In genomic region chr6:111741177-111741952, GRCh38 we compare ENCODE assay signal across 16 cellular contexts.
DNase-seq lines count a peak whose midpoint lies in the region; ATAC-seq, FAIRE-seq and TF ChIP-seq lines count a peak whose summit lies in the region.
"Had no signal": no experiment of that assay in that cellular context is flagged by ENCODE, and none has a peak within 500 bp of the region (broad histone marks: within the 10 kb centered on the region; RNA-seq: fewer than 3 reads in every experiment).

No MANE protein-coding gene starts in this region.

- in situ Hi-C loops in GM12878 (cut with MboI): loop anchor here (25.0 kb wide), 1 partner anchor 1896 kb away; no protein-coding TSS in a partner anchor

- no peaks in the 10 kb centered on the region for H3K27me3 ChIP-seq in CD4-positive, alpha-beta memory T cell (ENCODE audit: insufficient read depth, low read length)
- H3K27me3 ChIP-seq in GM12878 (replicated peaks in 1 of 2; ENCODE audit: control insufficient read depth in 2 of 2, insufficient read depth in 2 of 2, low read length in 1 of 2) (no peaks in the 10 kb centered on the region), esophagus muscularis mucosa (no peaks in the 10 kb centered on the region)
- H3K27me3 ChIP-seq: breast epithelium, MG63, right atrium auricular region had no signal

- peak; percentile 52 for ATAC-seq in GM18870 (IDR thresholded peaks at IDR 0.05; ENCODE audit: unreplicated experiment)
- ATAC-seq in HG02938 (IDR thresholded peaks at IDR 0.05; ENCODE audit: unreplicated experiment): peak; percentile 55
- peak; percentile 80 for ATAC-seq in GM12878
- ATAC-seq: activated CD4-positive, CD25-positive, alpha-beta regulatory T cell treated with anti-CD3 and anti-CD28 coated beads, Interleukin-2, amount 50 U/mL, for 24 hours had no signal

- no peaks in the 10 kb centered on the region for H3K36me3 ChIP-seq in CD4-positive, alpha-beta memory T cell (ENCODE audit: insufficient read depth, low read length)
- H3K36me3 ChIP-seq in GM12878 (ENCODE audit: control insufficient read depth in 2 of 2, insufficient read depth in 2 of 2, low read length in 1 of 2): peaks cover 2 to 22% of the 10 kb centered on the region in 2 experiments
- H3K36me3 ChIP-seq in esophagus muscularis mucosa: no peaks in the 10 kb centered on the region
- H3K36me3 ChIP-seq: breast epithelium, MG63, right atrium auricular region had no signal

- H3K36me3 Mint-ChIP-seq in CD4-positive, alpha-beta memory T cell: peaks cover 52 to 80% of the 10 kb centered on the region in 2 donors

- H3K27ac ChIP-seq in CD4-positive, alpha-beta memory T cell (ENCODE audit: low read depth, low read length): no peak overlapping the region
- peak overlapping the region; percentile 93 for H3K27ac ChIP-seq in GM12878 (ENCODE audit: control insufficient read depth, insufficient read depth)
- no peak overlapping the region for H3K27ac ChIP-seq in esophagus muscularis mucosa (replicated peaks in 1 of 4)
- H3K27ac ChIP-seq: breast epithelium, PC-9, right atrium auricular region had no signal

- TF ChIP-seq EP300 in GM12878 (IDR thresholded peaks at IDR 0.05; ENCODE audit: borderline replicate concordance in 1 of 2, control insufficient read depth in 1 of 2, low read depth in 2 of 2, low read length in 2 of 2) (peak in 1 of 2 experiments; percentile 59; a peak in 1 of 4 replicates), esophagus muscularis mucosa (IDR thresholded peaks at IDR 0.05) (no peak)

- RAD21 ChIA-PET in GM12878 (lab: Charles Lee; ENCODE audit: unreplicated experiment): interaction anchor here (0.8 to 11.3 kb wide), 13 partner anchors 8 to 251 kb away, joined by 3 to 158 read pairs (median 10); no protein-coding TSS in a partner anchor

- WGBS in GM12878 (ENCODE audit: insufficient coverage, insufficient replicate concordance, low lambda C conversion rate, missing lambda C conversion rate): 15% methylated on average over 5 of the region's 5 CpGs
- 95% methylated on average over 5 of the region's 5 CpGs for WGBS in esophagus muscularis mucosa

- H3K27ac Mint-ChIP-seq in CD4-positive, alpha-beta memory T cell: peak overlapping the region; percentile 77 to 97 (median 86)

- CTCF ChIA-PET in CD4-positive, alpha-beta memory T cell (lab: Charles Lee; ENCODE audit: partially characterized antibody): interaction anchor here (1.0 to 2.0 kb wide), 3 partner anchors 8 to 269 kb away, joined by 3 to 8 read pairs (median 4); no protein-coding TSS in a partner anchor
- CTCF ChIA-PET in GM12878 (lab: Yijun Ruan, JAX): interaction anchor here (0.6 to 4.7 kb wide), 13 partner anchors 8 to 112 kb away, joined by 3 to 43 read pairs (median 5); no protein-coding TSS in a partner anchor

- DNase-seq in CD4-positive, alpha-beta memory T cell: no peak
- DNase-seq in GM12878 (ENCODE audit: low read depth, low spot score) (peak; percentile 94), NCI-H1417 (lab: John Stamatoyannopoulos, UW) (no peak), putamen (ENCODE audit: low spot score) (no peak), GM12892 (ENCODE audit: insufficient read length) (no peak), esophagus muscularis mucosa (ENCODE audit: extremely low spot score) (no peak)
- DNase-seq: MG63; PC-9; stimulated activated CD4-positive, alpha-beta T cell treated with anti-CD3 and anti-CD28 coated beads, Interleukin-4, amount 100 ng/mL, for 1 hour; stimulated activated naive CD4-positive, alpha-beta T cell had no signal

- FAIRE-seq in GM12878 (lab: Jason Lieb, UNC): no peak
- no peak for FAIRE-seq in GM12892 (lab: Jason Lieb, UNC)
- FAIRE-seq: endometrium had no signal

- H3K4me3 Mint-ChIP-seq in CD4-positive, alpha-beta memory T cell: peak overlapping the region in 3 of 8 donors; percentile 10 to 26 (median 24)

- H3K9me3 ChIP-seq in CD4-positive, alpha-beta memory T cell (ENCODE audit: control insufficient read depth in 1 of 2, low read length in 2 of 2): no peaks in the 10 kb centered on the region
- H3K9me3 ChIP-seq in GM12878 (replicated peaks; ENCODE audit: control insufficient read depth, insufficient read depth, low read length): no peaks in the 10 kb centered on the region; the same call in 2 of the 3 replicates
- H3K9me3 ChIP-seq in esophagus muscularis mucosa: no peaks in the 10 kb centered on the region
- H3K9me3 ChIP-seq: breast epithelium, MG63, right atrium auricular region had no signal

- peaks cover 99% of the 10 kb centered on the region for H3K4me1 ChIP-seq in CD4-positive, alpha-beta memory T cell (ENCODE audit: insufficient read depth, low read length)
- peaks cover 64% of the 10 kb centered on the region for H3K4me1 ChIP-seq in GM12878 (ENCODE audit: control insufficient read depth, insufficient read depth, low read length)
- H3K4me1 ChIP-seq in esophagus muscularis mucosa: peaks cover 23 to 43% (median 34%) of the 10 kb centered on the region in 4 donors
- H3K4me1 ChIP-seq: breast epithelium had no signal

- peaks cover 80 to 100% (median 91%) of the 10 kb centered on the region in 4 donors for H3K4me1 Mint-ChIP-seq in CD4-positive, alpha-beta memory T cell

- 0 out of 6 replicates have a peak, but pooled peaks of 1 of the 3 experiments have one; percentile 3 for TF ChIP-seq CTCF in GM12878 (IDR thresholded peaks at IDR 0.05 in 2 of 3, conservative IDR thresholded peaks at IDR 0.05 in 1 of 3; ENCODE audit: control insufficient read depth in 2 of 3, extremely low read depth in 1 of 3, insufficient read depth in 1 of 3, low read depth in 3 of 3, low read length in 3 of 3)
- TF ChIP-seq CTCF in esophagus muscularis mucosa (IDR thresholded peaks at IDR 0.05): no peak

- no peak overlapping the region for H2AFZ ChIP-seq in GM12878 (ENCODE audit: control insufficient read depth, low read depth, low read length)
- H2AFZ ChIP-seq: PC-9 had no signal

- H3K9ac ChIP-seq in GM12878 (ENCODE audit: control insufficient read depth, insufficient read depth, low read length): peak overlapping the region; percentile 48

- intact Hi-C loops in CD4-positive, alpha-beta memory T cell (cut with micrococcal nuclease): loop anchor here (2.0 kb wide), 1 partner anchor 17 kb away; no protein-coding TSS in a partner anchor
- intact Hi-C loops in GM12878 (cut with micrococcal nuclease; ENCODE audit: unreplicated experiment): loop anchor here (1.0 to 2.0 kb wide), 5 partner anchors 10 to 1889 kb away; no protein-coding TSS in a partner anchor
- intact Hi-C loops in esophagus muscularis mucosa (cut with DNase I): no loop called here

- SMC1A ChIA-PET in GM12878 (lab: Charles Lee; ENCODE audit: uncharacterized antibody, unreplicated experiment): interaction anchor here (0.8 to 16.1 kb wide), 19 partner anchors 7 to 251 kb away, joined by 3 to 181 read pairs (median 9); no protein-coding TSS in a partner anchor

- TF ChIP-seq RAD21 in GM12878 (IDR thresholded peaks at IDR 0.05; ENCODE audit: insufficient read depth, low read depth, low read length): peak; percentile 32; the same call in 1 of the 2 replicates

- no peaks in the 10 kb centered on the region for H4K20me1 ChIP-seq in GM12878 (ENCODE audit: control insufficient read depth, insufficient read depth)

- no TSS peak for BruUV-seq in GM12878 (replicated peaks; lab: Mats Ljungman, UMichigan)

- no peak for TF ChIP-seq POLR2A in GM12878 (IDR thresholded peaks at IDR 0.05; ENCODE audit: low read depth, low read length)
- no peak for TF ChIP-seq POLR2A in GM12892 (IDR thresholded peaks at IDR 0.05; ENCODE audit: low read depth, low read length)
- TF ChIP-seq POLR2A in esophagus muscularis mucosa (IDR thresholded peaks at IDR 0.05; ENCODE audit: low read depth): no peak

- H3K4me3 ChIP-seq in CD4-positive, alpha-beta memory T cell (ENCODE audit: low read length in 2 of 2): no peak overlapping the region
- H3K4me3 ChIP-seq in GM12878: no peak overlapping the region
- H3K4me3 ChIP-seq in esophagus muscularis mucosa: no peak overlapping the region
- H3K4me3 ChIP-seq: breast epithelium, MG63, PC-9, right atrium auricular region had no signal

- no peaks in the 10 kb centered on the region for H3K27me3 Mint-ChIP-seq in CD4-positive, alpha-beta memory T cell

- POLR2A ChIA-PET in CD4-positive, alpha-beta memory T cell (lab: Charles Lee; ENCODE audit: partially characterized antibody): interaction anchor here (1.0 to 1.4 kb wide), 5 partner anchors 8 to 25 kb away, joined by 3 to 4 read pairs (median 3); no protein-coding TSS in a partner anchor
- POLR2A ChIA-PET in GM12878 (lab: Charles Lee): interaction anchor here (1.0 to 8.1 kb wide), 6 partner anchors 11 to 104 kb away, joined by 4 to 69 read pairs (median 20); no protein-coding TSS in a partner anchor

- H3K4me2 ChIP-seq in GM12878 (ENCODE audit: control insufficient read depth, insufficient read depth): peak overlapping the region; percentile 56
- H3K4me2 ChIP-seq: PC-9 had no signal

- peaks cover 43% of the 10 kb centered on the region for H3K79me2 ChIP-seq in GM12878 (ENCODE audit: control insufficient read depth, insufficient read depth, low read length)

- H3K9me3 Mint-ChIP-seq in CD4-positive, alpha-beta memory T cell: peaks cover 0 to 4% (median 0%) of the 10 kb centered on the region in 8 donors

TF ChIP-seq in GM12878, 131 proteins besides CTCF, POLR2A, EP300 and RAD21 (continues in another document):
- TF ChIP-seq SMARCA5 (IDR thresholded peaks at IDR 0.05): no peak
- TF ChIP-seq PAX5 (IDR thresholded peaks at IDR 0.05; ENCODE audit: borderline replicate concordance, low read depth, low read length): peak; percentile 41; the same call in 1 of the 2 replicates
- peak; percentile 37; the same call in 1 of the 2 replicates for TF ChIP-seq IRF4 (IDR thresholded peaks at IDR 0.05; ENCODE audit: low read depth, low read length)
- TF ChIP-seq SMAD1 (IDR thresholded peaks at IDR 0.05; ENCODE audit: low read depth, partially characterized antibody): peak; percentile 82
- peak; percentile 93 for TF ChIP-seq RUNX3 (IDR thresholded peaks at IDR 0.05; ENCODE audit: low read length)
- TF ChIP-seq DPF2 (IDR thresholded peaks at IDR 0.05): peak; percentile 49; the same call in 1 of the 2 replicates
- no peak for TF ChIP-seq TAF1 (IDR thresholded peaks at IDR 0.05; ENCODE audit: borderline replicate concordance, low read depth, low read length)
- peak; percentile 87; the same call in 1 of the 2 replicates for TF ChIP-seq CBX5 (IDR thresholded peaks at IDR 0.05; ENCODE audit: low read depth)
- TF ChIP-seq MEF2A (IDR thresholded peaks at IDR 0.05; ENCODE audit: insufficient read depth, low read depth, low read length): peak; percentile 93
- TF ChIP-seq CREB1 (IDR thresholded peaks at IDR 0.05; ENCODE audit: low read depth): peak; percentile 40; the same call in 1 of the 2 replicates
- TF ChIP-seq ZSCAN29 (IDR thresholded peaks at IDR 0.05): no peak
- peak; percentile 74 for TF ChIP-seq MTA2 (IDR thresholded peaks at IDR 0.05; ENCODE audit: low read depth)
